11 cellular contexts compared by ENCODE assay signal in genomic region chr12:39931857-39932256, GRCh38.
"Had no signal": no experiment of that assay in that cellular context is flagged by ENCODE, and none has a peak within 500 bp of the region (broad histone marks: within the 10 kb centered on the region; RNA-seq: fewer than 3 reads in every experiment).

No MANE protein-coding gene starts in this region.

- DNase-seq: activated CD4-positive, alpha-beta T cell treated with anti-CD3 and anti-CD28 coated beads for 48 hours; activated CD8-positive, alpha-beta T cell treated with anti-CD3 and anti-CD28 coated beads, Interleukin-2, amount 10 ng/mL, durations not matched to agents 7 days and 5 days; activated naive CD4-positive, alpha-beta T cell; activated naive CD8-positive, alpha-beta T cell treated with anti-CD3 and anti-CD28 coated beads, Interleukin-2, amount 50 U/mL, for 24 hours; cerebellar nuclear complex; dermis blood vessel endothelial cell; foreskin melanocyte; nephron progenitor cell; thyroid gland; uterus had no signal

- ATAC-seq: activated CD8-positive, alpha-beta T cell treated with anti-CD3 and anti-CD28 coated beads, Interleukin-2, amount 10 ng/mL, durations not matched to agents 7 days and 5 days; activated naive CD8-positive, alpha-beta T cell treated with anti-CD3 and anti-CD28 coated beads, Interleukin-2, amount 50 U/mL, for 24 hours; WTC11 had no signal
